Comparison of ENCODE assay signal across 1 cellular context in genomic region chr4:155122382-155122781, GRCh38.
TF ChIP-seq lines count a peak whose summit lies in the region.

No MANE protein-coding gene starts in this region.

TF ChIP-seq in H1, 55 proteins besides CTCF, POLR2A, EP300 and RAD21 (continued from another document):
- TF ChIP-seq CHD7 (IDR thresholded peaks at IDR 0.05; ENCODE audit: insufficient replicate concordance, low read length) (no peak), ASH2L (IDR thresholded peaks at IDR 0.05; ENCODE audit: low read length) (no peak), ZNF274 (IDR thresholded peaks at IDR 0.05; ENCODE audit: borderline replicate concordance, extremely low read depth, low read length) (no peak), SIRT6 (IDR thresholded peaks at IDR 0.05; ENCODE audit: low read length) (no peak), TBP (IDR thresholded peaks at IDR 0.05; ENCODE audit: low read depth, low read length) (no peak), SUZ12 (IDR thresholded peaks at IDR 0.05; ENCODE audit: low read length) (no peak), CTBP2 (IDR thresholded peaks at IDR 0.05; ENCODE audit: borderline replicate concordance, insufficient read depth, insufficient read length, low read length) (no peak), TAF7 (optimal IDR thresholded peaks at IDR 0.05; ENCODE audit: borderline replicate concordance, low read depth, low read length) (no peak), SIX5 (IDR thresholded peaks at IDR 0.05; ENCODE audit: low read depth, low read length) (no peak), BRCA1 (IDR thresholded peaks at IDR 0.05; ENCODE audit: low read depth, low read length) (no peak), POLR2AphosphoS5 (IDR thresholded peaks at IDR 0.05; ENCODE audit: low read depth, low read length) (no peak), GTF2F1 (IDR thresholded peaks at IDR 0.05; ENCODE audit: borderline replicate concordance, low read depth, low read length) (no peak), SAP30 (IDR thresholded peaks at IDR 0.05; ENCODE audit: insufficient read depth, insufficient replicate concordance, low read length) (no peak), KDM4A (IDR thresholded peaks at IDR 0.05; ENCODE audit: low read depth, low read length, severe bottlenecking) (no peak)
